ENCODE assay signal across 19 cellular contexts in genomic region chr6:167396068-167396658, GRCh38.
"Had no signal": no experiment of that assay in that cellular context is flagged by ENCODE, and none has a peak within 500 bp of the region (broad histone marks: within the 10 kb centered on the region; RNA-seq: fewer than 3 reads in every experiment).

No MANE protein-coding gene starts in this region.

- DNase-seq: activated CD4-positive, alpha-beta T cell treated with anti-CD3 and anti-CD28 coated beads, Interleukin-2, amount 50 U/mL, for 48 hours; activated CD8-positive, alpha-beta memory T cell treated with anti-CD3 and anti-CD28 coated beads, Interleukin-2, amount 50 U/mL, for 48 hours; activated naive CD4-positive, alpha-beta T cell; activated naive CD8-positive, alpha-beta T cell treated with anti-CD3 and anti-CD28 coated beads for 36 hours; activated T-cell treated with anti-CD3 and anti-CD28 coated beads, Interleukin-2, amount 50 U/mL, for 4 hours; central memory CD4-positive, alpha-beta T cell; dermis blood vessel endothelial cell; effector memory CD4-positive, alpha-beta T cell; foreskin melanocyte; left cardiac atrium; naive thymus-derived CD4-positive, alpha-beta T cell; retina; stimulated activated CD4-positive, alpha-beta T cell treated with anti-CD3 and anti-CD28 coated beads, Interleukin-4, amount 100 ng/mL, for 4 hours; stimulated activated naive CD8-positive, alpha-beta T cell treated with anti-CD3 and anti-CD28 coated beads, Interleukin-15, Interleukin-2, amounts not matched to agents 100 U/mL and 50 U/mL, for 24 hours; upper lobe of left lung had no signal

- H3K4me1 ChIP-seq: neural progenitor cell had no signal

- H3K27ac ChIP-seq: neural progenitor cell, upper lobe of left lung had no signal

- H3K4me3 ChIP-seq: lung, neural progenitor cell, upper lobe of left lung had no signal

- H3K36me3 ChIP-seq: neural progenitor cell, upper lobe of left lung had no signal

- ATAC-seq: activated T-cell treated with anti-CD3 and anti-CD28 coated beads, Interleukin-2, amount 50 U/mL, for 4 hours; esophagus mucosa; left cardiac atrium; naive thymus-derived CD4-positive, alpha-beta T cell; stimulated activated naive CD8-positive, alpha-beta T cell treated with anti-CD3 and anti-CD28 coated beads, Interleukin-15, Interleukin-2, amounts not matched to agents 100 U/mL and 50 U/mL, for 24 hours; WTC11 had no signal

- H3K27me3 ChIP-seq: neural progenitor cell, upper lobe of left lung had no signal

- H3K4me2 ChIP-seq: neural progenitor cell had no signal

- H3K9me3 ChIP-seq: upper lobe of left lung had no signal

- H2AFZ ChIP-seq: neural progenitor cell had no signal
